Comparison of ENCODE assay signal across 18 cellular contexts in the genomic region with DNA sequence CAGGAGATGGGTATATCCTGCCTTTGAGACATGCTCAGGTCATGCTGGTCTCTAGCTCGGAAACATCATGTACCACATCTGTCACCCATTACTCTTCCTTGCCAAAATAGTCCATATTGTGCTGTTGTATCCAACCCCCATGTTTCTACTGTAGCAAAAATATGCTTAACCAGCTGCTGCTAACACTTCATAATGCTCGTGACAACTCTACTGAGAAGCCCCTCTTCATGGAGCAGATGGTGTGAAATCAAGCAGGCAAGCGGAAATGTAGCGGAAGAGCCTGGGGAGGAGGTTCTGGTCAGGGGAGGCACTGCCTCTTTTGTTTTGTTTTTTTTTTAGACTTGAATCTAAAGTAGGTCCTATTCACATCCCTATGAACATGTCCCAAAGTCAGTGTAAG.
A peak's percentile ranks its signal among the peaks of the same experiment; 100 is the strongest.
DNase-seq lines count a peak whose midpoint lies in the region; ATAC-seq, FAIRE-seq and TF ChIP-seq lines count a peak whose summit lies in the region.
"Had no signal": no experiment of that assay in that cellular context is flagged by ENCODE, and none has a peak within 500 bp of the region (broad histone marks: within the 10 kb centered on the region; RNA-seq: fewer than 3 reads in every experiment).

No MANE protein-coding gene starts in this region.

- no peak overlapping the region for H3K4me3 ChIP-seq in bronchial epithelial cell (ENCODE audit: low read depth, low read length)
- H3K4me3 ChIP-seq: PC-9 had no signal

- no peak for TF ChIP-seq CTCF in bronchial epithelial cell (IDR thresholded peaks at IDR 0.05; ENCODE audit: insufficient read depth, low read length, severe bottlenecking)

- H3K36me3 ChIP-seq in bronchial epithelial cell (ENCODE audit: control insufficient read depth, insufficient read depth, low read length), result no peaks in the 10 kb centered on the region
- H3K36me3 ChIP-seq: BE2C had no signal

- H3K27me3 ChIP-seq in bronchial epithelial cell (ENCODE audit: control insufficient read depth, insufficient read depth, low read length), result no peaks in the 10 kb centered on the region

- peak; percentile 28 for FAIRE-seq in bronchial epithelial cell (lab: Jason Lieb, UNC)
- FAIRE-seq: D721Med had no signal

- no peak for ATAC-seq in HG02840 (IDR thresholded peaks at IDR 0.05; ENCODE audit: low FRiP score, unreplicated experiment)
- ATAC-seq: SK-N-SH treated with all-trans-retinoic acid at 6 μM for 48 hours had no signal

- DNase-seq in DMS79 treated with DMSO at 0.1 percent for 48 hours (lab: John Stamatoyannopoulos, UW), result peak; percentile 15
- no peak for DNase-seq in DMS79 (lab: John Stamatoyannopoulos, UW)
- DNase-seq in NCI-H446 (lab: John Stamatoyannopoulos, UW), result peak; percentile 42 to 81
- DNase-seq in bronchial epithelial cell (ENCODE audit: low read depth), result no peak
- DNase-seq in retina, result peak; percentile 69
- DNase-seq in iPS-NIHi11 (ENCODE audit: low spot score), result no peak
- no peak for DNase-seq in activated naive CD4-positive, alpha-beta T cell treated with Interleukin-2 at 50 U/mL for 16 hours
- DNase-seq: BE2C; CD8-positive, alpha-beta memory T cell; KBM-7; NCI-H1417 treated with DMSO at 0.1 percent for 48 hours; NCI-H2081; NCI-H345; NCI-H774; PC-9 had no signal

Comparison
In these comparisons a context has a peak if more than half of its experiments do, and no peak if none do; other contexts are left out.
1. DNase-seq: peak in DMS79 treated with DMSO at 0.1 percent for 48 hours (single experiment), NCI-H446 (2 of 2) and retina (single experiment); none in DMS79 (single experiment), bronchial epithelial cell (single experiment), iPS-NIHi11 (single experiment) and activated naive CD4-positive, alpha-beta T cell treated with Interleukin-2 at 50 U/mL for 16 hours (single experiment).